ENCODE assay signal across 16 cellular contexts in genomic region chr7:134777470-134777869, GRCh38. TPM values are rescaled to one million over a fixed set of nuclear protein-coding genes. Genes with fewer than 3 reads are reported as not detected.
DNase-seq lines count a peak whose midpoint lies in the region; ATAC-seq, FAIRE-seq and TF ChIP-seq lines count a peak whose summit lies in the region.
"Had no signal": no experiment of that assay in that cellular context is flagged by ENCODE, and none has a peak within 500 bp of the region (broad histone marks: within the 10 kb centered on the region; RNA-seq: fewer than 3 reads in every experiment).

No MANE protein-coding gene starts in this region.

- H3K9me3 Mint-ChIP-seq in endothelial cell (ENCODE audit: unreplicated experiment), result no peaks in the 10 kb centered on the region
- H3K9me3 Mint-ChIP-seq: activated naive CD8-positive, alpha-beta T cell treated with anti-CD3 and anti-CD28 coated beads, Interleukin-2, amount 10 ng/mL, durations not matched to agents 7 days and 5 days; CD4-positive, CD25-positive, alpha-beta regulatory T cell had no signal

- in situ Hi-C loops in HepG2 (cut with HindIII; ENCODE audit: extremely low pct_ligation_motif_present, low pct_unique_long_range_greater_than_20kb), result no loop called here

- CTCF ChIA-PET in HepG2 (lab: Yijun Ruan, JAX; ENCODE audit: low intra/inter-chr PET ratio, low total read pairs), result no interaction called here

- POLR2A ChIA-PET in HepG2 (lab: Yijun Ruan, JAX), result no interaction called here

- H3K79me2 ChIP-seq in neural cell (replicated peaks; ENCODE audit: insufficient read depth, low read length) (no peaks in the 10 kb centered on the region), HepG2 (ENCODE audit: insufficient read depth, low read length) (no peaks in the 10 kb centered on the region)

- H2AFZ ChIP-seq in neural cell (ENCODE audit: low read depth, low read length), result no peak overlapping the region
- H2AFZ ChIP-seq in HepG2 (ENCODE audit: low read length), result no peak overlapping the region

- TF ChIP-seq EP300 in neural cell (conservative IDR thresholded peaks at IDR 0.05; ENCODE audit: poor library complexity, severe bottlenecking) (no peak), HepG2 (IDR thresholded peaks at IDR 0.05; ENCODE audit: low read depth in 2 of 2, low read length in 2 of 2) (no peak), HepG2 (CRISPR knock-in tag; IDR thresholded peaks at IDR 0.05; ENCODE audit: borderline replicate concordance) (no peak)

- H3K9me2 ChIP-seq in neural cell (ENCODE audit: insufficient read depth, low read length), result no peaks in the 10 kb centered on the region

- no peak for TF ChIP-seq CTCF in heart left ventricle (IDR thresholded peaks at IDR 0.05)
- TF ChIP-seq CTCF in endothelial cell (IDR thresholded peaks at IDR 0.05; ENCODE audit: unreplicated experiment), result no peak
- no peak for TF ChIP-seq CTCF in neural cell (IDR thresholded peaks at IDR 0.05; ENCODE audit: poor library complexity, severe bottlenecking)
- no peak for TF ChIP-seq CTCF in uterus (IDR thresholded peaks at IDR 0.05)
- no peak for TF ChIP-seq CTCF in HepG2 (CRISPR knock-in tag; IDR thresholded peaks at IDR 0.05)

- peaks cover 0 to 36% (median 26%) of the 10 kb centered on the region in 12 donors for H3K4me1 ChIP-seq in heart left ventricle
- peaks cover 0 to 5% of the 10 kb centered on the region in 2 donors for H3K4me1 ChIP-seq in uterus
- peaks cover 15% of the 10 kb centered on the region for H3K4me1 ChIP-seq in HepG2 (ENCODE audit: insufficient read depth, low read length)

- H3K4me3 ChIP-seq in heart left ventricle, result no peak overlapping the region
- H3K4me3 ChIP-seq in neural cell (ENCODE audit: low read length), result no peak overlapping the region
- H3K4me3 ChIP-seq in uterus, result no peak overlapping the region
- no peak overlapping the region for H3K4me3 ChIP-seq in HepG2 (replicated peaks in 1 of 3; ENCODE audit: insufficient read depth in 1 of 3, low read depth in 2 of 3, low read length in 3 of 3)

- no TSS peak for BruUV-seq in HepG2 (replicated peaks; lab: Mats Ljungman, UMichigan)

- H3K9me3 ChIP-seq in heart left ventricle (no peaks in the 10 kb centered on the region), neural cell (ENCODE audit: low read length) (no peaks in the 10 kb centered on the region), uterus (no peaks in the 10 kb centered on the region), HepG2 (ENCODE audit: low read length) (no peaks in the 10 kb centered on the region)

- intact Hi-C loops in heart left ventricle (cut with DNase I), result loop anchor here in 7 of 10 donors (5.0 to 10.0 kb wide), 5 partner anchors 115 to 387 kb away; no protein-coding TSS in a partner anchor
- intact Hi-C loops in left ventricle myocardium superior (cut with micrococcal nuclease), result loop anchor here (10.0 kb wide), 1 partner anchor 167 kb away; no protein-coding TSS in a partner anchor
- intact Hi-C loops in uterus (cut with DNase I; ENCODE audit: low total_unique reads), result no loop called here
- intact Hi-C loops in HepG2 (cut with micrococcal nuclease; ENCODE audit: unreplicated experiment), result no loop called here

- peaks cover 43% of the 10 kb centered on the region for H3K4me1 Mint-ChIP-seq in endothelial cell (ENCODE audit: unreplicated experiment)

- peak overlapping the region; percentile 95 for H3K27ac Mint-ChIP-seq in endothelial cell (ENCODE audit: unreplicated experiment)
- H3K27ac Mint-ChIP-seq: activated naive CD8-positive, alpha-beta T cell treated with anti-CD3 and anti-CD28 coated beads, Interleukin-2, amount 10 ng/mL, durations not matched to agents 7 days and 5 days; CD4-positive, CD25-positive, alpha-beta regulatory T cell had no signal

- no peak for ATAC-seq in heart left ventricle
- no peak for ATAC-seq in left ventricle myocardium superior
- ATAC-seq in HepG2, result no peak

- no peaks in the 10 kb centered on the region for H3K27me3 ChIP-seq in heart left ventricle
- no peaks in the 10 kb centered on the region for H3K27me3 ChIP-seq in neural cell (ENCODE audit: insufficient read depth, low read depth, low read length)
- no peaks in the 10 kb centered on the region for H3K27me3 ChIP-seq in uterus
- no peaks in the 10 kb centered on the region for H3K27me3 ChIP-seq in HepG2 (ENCODE audit: control insufficient read depth in 1 of 2, insufficient read depth in 2 of 2, low read length in 2 of 2)

- TF ChIP-seq RAD21 in neural cell (conservative IDR thresholded peaks at IDR 0.05) (no peak), HepG2 (CRISPR knock-in tag; IDR thresholded peaks at IDR 0.05) (no peak)

- H3F3A ChIP-seq in neural cell (ENCODE audit: insufficient read depth, low read length, poor library complexity, severe bottlenecking), result no peaks in the 10 kb centered on the region

- no peaks in the 10 kb centered on the region for H4K20me1 ChIP-seq in neural cell (ENCODE audit: insufficient read depth)
- H4K20me1 ChIP-seq in HepG2 (ENCODE audit: insufficient read depth, low read length), result no peaks in the 10 kb centered on the region

- no peak for FAIRE-seq in HepG2 (lab: Jason Lieb, UNC)
- FAIRE-seq: endometrium had no signal

- H3K36me3 Mint-ChIP-seq in endothelial cell (ENCODE audit: low read depth, unreplicated experiment), result peaks cover 7% of the 10 kb centered on the region
- H3K36me3 Mint-ChIP-seq: activated naive CD8-positive, alpha-beta T cell treated with anti-CD3 and anti-CD28 coated beads, Interleukin-2, amount 10 ng/mL, durations not matched to agents 7 days and 5 days; CD4-positive, CD25-positive, alpha-beta regulatory T cell had no signal

- H3K9ac ChIP-seq in neural cell (ENCODE audit: low read length) (no peak overlapping the region), HepG2 (ENCODE audit: insufficient read depth, low read depth, low read length) (no peak overlapping the region)

- H3K4me3 Mint-ChIP-seq in endothelial cell (ENCODE audit: unreplicated experiment), result no peak overlapping the region
- H3K4me3 Mint-ChIP-seq: activated naive CD8-positive, alpha-beta T cell treated with anti-CD3 and anti-CD28 coated beads, Interleukin-2, amount 10 ng/mL, durations not matched to agents 7 days and 5 days; CD4-positive, CD25-positive, alpha-beta regulatory T cell had no signal

- peaks cover 5% of the 10 kb centered on the region for H3K27me3 Mint-ChIP-seq in endothelial cell (ENCODE audit: unreplicated experiment)
- H3K27me3 Mint-ChIP-seq: activated naive CD8-positive, alpha-beta T cell treated with anti-CD3 and anti-CD28 coated beads, Interleukin-2, amount 10 ng/mL, durations not matched to agents 7 days and 5 days had no signal

- no peaks in the 10 kb centered on the region for H3K36me3 ChIP-seq in heart left ventricle
- no peaks in the 10 kb centered on the region for H3K36me3 ChIP-seq in neural cell (ENCODE audit: insufficient read depth, low read length)
- H3K36me3 ChIP-seq in uterus, result no peaks in the 10 kb centered on the region
- no peaks in the 10 kb centered on the region for H3K36me3 ChIP-seq in HepG2 (replicated peaks in 1 of 2; ENCODE audit: control insufficient read depth in 1 of 2, insufficient read depth in 2 of 2, low read length in 2 of 2)

- DNase-seq in heart left ventricle (no peak), left ventricle myocardium superior (no peak), endothelial cell (ENCODE audit: low spot score) (no peak), uterus (no peak), HepG2 (ENCODE audit: low spot score) (no peak), AG20443 (ENCODE audit: low spot score) (no peak), hypothalamus (lab: John Stamatoyannopoulos, UW) (no peak)
- DNase-seq: activated CD4-positive, alpha-beta T cell treated with anti-CD3 and anti-CD28 coated beads, Interleukin-2, amount 50 U/mL, for 48 hours; activated naive CD8-positive, alpha-beta T cell treated with anti-CD3 and anti-CD28 coated beads, Interleukin-2, amount 10 ng/mL, durations not matched to agents 7 days and 5 days; activated T-cell treated with anti-CD3 and anti-CD28 coated beads, Interleukin-2, amount 50 U/mL, for 48 hours; CD4-positive, CD25-positive, alpha-beta regulatory T cell; DND-41; NCI-H2081 treated with DMSO at 0.1 percent for 48 hours; NCI-H748 treated with DMSO at 0.1 percent for 48 hours had no signal

- TF ChIP-seq POLR2A in heart left ventricle (IDR thresholded peaks at IDR 0.05) (no peak), uterus (IDR thresholded peaks at IDR 0.05) (no peak), HepG2 (IDR thresholded peaks at IDR 0.05; ENCODE audit: insufficient read depth in 1 of 2, low read depth in 2 of 2, low read length in 2 of 2) (no peak)

- H3K27ac ChIP-seq in heart left ventricle, result peak overlapping the region in 9 of 12 donors; percentile 2 to 92 (median 89)
- no peak overlapping the region for H3K27ac ChIP-seq in neural cell (ENCODE audit: low read length)
- peak overlapping the region; percentile 90 to 96 for H3K27ac ChIP-seq in uterus
- no peak overlapping the region for H3K27ac ChIP-seq in HepG2 (ENCODE audit: extremely low read length, insufficient read depth, low read length)

- H3K4me2 ChIP-seq in neural cell (ENCODE audit: low read length) (no peak overlapping the region), HepG2 (ENCODE audit: low read depth, low read length) (no peak overlapping the region)

- 64 to 74% (median 72%) methylated on average over 3 of the region's 3 CpGs for WGBS in heart left ventricle, 4 donors
- 34% methylated on average over 3 of the region's 3 CpGs for WGBS in HepG2 (ENCODE audit: low lambda C conversion rate)

RNA-seq across cellular contexts. Expression of gene CALD1, which starts 2.0 kb away (rescaled TPM):
- total RNA-seq in heart left ventricle (100 to 1,000 TPM in 8 of 9 donors, 10 to 100 TPM in 1; 89.6 to 186 (median 130) TPM), left ventricle myocardium superior (118 TPM), endothelial cell (ENCODE audit: unreplicated experiment) (230 TPM), uterus (1,000 to 10,000 TPM in 1 of 4 donors, 100 to 1,000 TPM in 3; 351 to 1,046 (median 551) TPM), HepG2 (2016; rRNA removed; fragmentation: Illumina TruSeq; extraction: Trizol) (61.2 and 112 TPM in 2 replicates)
- polyA plus RNA-seq in heart left ventricle (100 to 1,000 TPM in 1 of 2 donors, 10 to 100 TPM in 1; 95.1 to 104 TPM), neural cell (7.0 and 8.0 TPM in 2 replicates), HepG2 (2011; rRNA removed) (40.5 and 53.0 TPM in 2 replicates)
- polyA minus RNA-seq in neural cell, result 7.1 and 9.5 TPM in 2 replicates
- 6.9 and 7.3 TPM in 2 replicates for total RNA-seq in HepG2 (2016; cell fraction: cytosol; rRNA removed; fragmentation: Illumina TruSeq; extraction: Trizol; ENCODE audit: low read depth)
- total RNA-seq in HepG2 (2016; cell fraction: insoluble cytoplasmic fraction; rRNA removed; fragmentation: Illumina TruSeq; extraction: Trizol), result 58.1 and 110 TPM in 2 replicates
- 23.3 and 28.0 TPM in 2 replicates for total RNA-seq in HepG2 (2016; cell fraction: membrane; rRNA removed; fragmentation: Illumina TruSeq; extraction: Trizol)
- total RNA-seq in HepG2 (2016; cell fraction: nucleus; rRNA removed; fragmentation: Illumina TruSeq; extraction: Trizol), result 90.3 and 105 TPM in 2 replicates
- polyA plus RNA-seq in HepG2 (2011; cell fraction: cytosol; rRNA removed), result 23.1 and 27.0 TPM in 2 replicates
- 43.6 and 46.2 TPM in 2 replicates for polyA plus RNA-seq in HepG2 (2011; cell fraction: nucleus; rRNA removed)
- polyA plus RNA-seq in HepG2 (2012), result 46.2 and 70.1 TPM in 2 replicates
- polyA plus RNA-seq in HepG2 (2016; cell fraction: cytosol; fragmentation: Illumina TruSeq; extraction: Trizol; ENCODE audit: low read depth), result 5.7 and 5.9 TPM in 2 replicates
- 68.7 and 69.2 TPM in 2 replicates for polyA plus RNA-seq in HepG2 (2016; cell fraction: insoluble cytoplasmic fraction; fragmentation: Illumina TruSeq; extraction: Trizol; ENCODE audit: low read depth)
- polyA plus RNA-seq in HepG2 (2016; cell fraction: membrane; fragmentation: Illumina TruSeq; extraction: Trizol; ENCODE audit: low read depth), result 15.4 and 18.4 TPM in 2 replicates
- polyA plus RNA-seq in HepG2 (2016; cell fraction: nucleus; fragmentation: Illumina TruSeq; extraction: Trizol; ENCODE audit: insufficient read depth, low read depth), result 147 and 164 TPM in 2 replicates
- polyA minus RNA-seq in HepG2 (2011; rRNA and poly(A)+ RNA removed; ENCODE audit: low replicate concordance), result 12.7 and 23.5 TPM in 2 replicates
- polyA minus RNA-seq in HepG2 (2011; cell fraction: cytosol; rRNA and poly(A)+ RNA removed), result 42.9 and 53.8 TPM in 2 replicates
- polyA minus RNA-seq in HepG2 (2011; cell fraction: nucleus; rRNA and poly(A)+ RNA removed), result 76.2 and 91.5 TPM in 2 replicates
- total RNA-seq: activated naive CD8-positive, alpha-beta T cell treated with anti-CD3 and anti-CD28 coated beads, Interleukin-2, amount 10 ng/mL, durations not matched to agents 7 days and 5 days had no signal

Comparison
In these comparisons a context has a peak if more than half of its experiments do, and no peak if none do; other contexts are left out.
1. H3K27ac ChIP-seq: peak in heart left ventricle (9 of 12) and uterus (2 of 2); none in neural cell (single experiment) and HepG2 (single experiment).
2. intact Hi-C loops: an anchor here in heart left ventricle (5.0 to 10.0 kb wide) and left ventricle myocardium superior (10.0 kb wide); none called in uterus and HepG2.